Comparison of ENCODE assay signal across 1 cellular context in the genomic region with DNA sequence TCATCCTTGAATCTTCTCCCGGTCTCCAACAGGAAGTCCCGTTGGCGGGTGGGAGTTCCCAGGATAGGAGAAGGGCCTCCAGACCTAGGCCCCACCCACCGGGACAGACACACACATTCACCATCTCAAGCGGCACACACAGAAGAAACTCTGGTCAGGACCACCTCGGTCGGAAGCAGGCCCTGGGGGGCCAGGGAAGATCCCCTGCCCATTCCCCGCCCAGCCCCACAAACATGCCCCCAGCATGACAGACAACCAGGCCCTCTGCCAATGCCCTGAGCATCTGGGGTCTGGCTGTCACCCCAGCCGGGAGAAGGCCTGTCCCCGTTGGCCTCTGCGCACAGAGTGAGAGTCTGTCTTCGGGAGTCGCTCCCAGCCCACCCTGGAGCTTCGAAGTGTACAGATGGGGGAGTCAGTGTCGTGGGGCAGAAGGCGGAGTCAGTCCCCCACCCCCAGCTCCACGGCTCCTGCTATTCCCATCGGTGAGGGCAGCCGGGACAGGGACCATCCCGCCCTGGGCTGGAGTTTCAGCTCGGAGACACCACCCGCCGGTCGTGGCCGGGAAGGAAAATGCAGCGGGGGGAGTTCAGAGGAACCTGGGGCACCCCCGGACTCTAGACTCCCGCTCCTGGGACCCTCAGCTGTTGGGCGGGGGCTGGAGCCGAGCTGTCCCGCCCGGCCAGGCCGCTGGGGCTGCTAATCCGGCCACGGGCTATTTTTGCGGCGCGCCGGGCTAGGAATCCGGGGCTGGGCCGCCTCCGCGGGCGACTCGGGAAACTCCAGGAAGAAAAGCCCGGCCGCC.
TF ChIP-seq lines count a peak whose summit lies in the region.

No MANE protein-coding gene starts in this region.

TF ChIP-seq in IMR-90, 13 proteins besides CTCF, POLR2A, EP300 and RAD21 (continued from another document):
- TF ChIP-seq, protein P1, sequence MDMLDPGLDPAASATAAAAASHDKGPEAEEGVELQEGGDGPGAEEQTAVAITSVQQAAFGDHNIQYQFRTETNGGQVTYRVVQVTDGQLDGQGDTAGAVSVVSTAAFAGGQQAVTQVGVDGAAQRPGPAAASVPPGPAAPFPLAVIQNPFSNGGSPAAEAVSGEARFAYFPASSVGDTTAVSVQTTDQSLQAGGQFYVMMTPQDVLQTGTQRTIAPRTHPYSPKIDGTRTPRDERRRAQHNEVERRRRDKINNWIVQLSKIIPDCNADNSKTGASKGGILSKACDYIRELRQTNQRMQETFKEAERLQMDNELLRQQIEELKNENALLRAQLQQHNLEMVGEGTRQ (IDR thresholded peaks at IDR 0.05; ENCODE audit: low read depth, low read length) = no peak
- TF ChIP-seq RFX5 (IDR thresholded peaks at IDR 0.05; ENCODE audit: low read depth, low read length) = no peak
- peak; percentile 11; the same call in 1 of the 2 replicates for TF ChIP-seq MAZ (IDR thresholded peaks at IDR 0.05; ENCODE audit: borderline replicate concordance, low read depth, low read length)
- TF ChIP-seq RCOR1 (IDR thresholded peaks at IDR 0.05; ENCODE audit: insufficient replicate concordance, low read length) = no peak
- TF ChIP-seq FOS (IDR thresholded peaks at IDR 0.05; ENCODE audit: low read depth, low read length) = no peak
- no peak for TF ChIP-seq CHD1 (IDR thresholded peaks at IDR 0.05; ENCODE audit: low read depth, low read length)
- TF ChIP-seq NFE2L2 (IDR thresholded peaks at IDR 0.05; ENCODE audit: low read depth, low read length) = no peak
- TF ChIP-seq SMC3 (IDR thresholded peaks at IDR 0.05; ENCODE audit: low read depth, low read length) = no peak
- TF ChIP-seq BHLHE40 (IDR thresholded peaks at IDR 0.05; ENCODE audit: low read depth, low read length) = no peak
- TF ChIP-seq MXI1 (IDR thresholded peaks at IDR 0.05; ENCODE audit: borderline replicate concordance, low read depth, low read length) = peak; percentile 0; the same call in 1 of the 2 replicates
- no peak for TF ChIP-seq MAFK (IDR thresholded peaks at IDR 0.05; ENCODE audit: low read depth, low read length)
